ENCODE assay signal across 14 cellular contexts in genomic region chr5:32144637-32145207, GRCh38. TPM values are rescaled to one million over a fixed set of nuclear protein-coding genes. Genes with fewer than 3 reads are reported as not detected.
DNase-seq lines count a peak whose midpoint lies in the region; ATAC-seq and TF ChIP-seq lines count a peak whose summit lies in the region.
"Had no signal": no experiment of that assay in that cellular context is flagged by ENCODE, and none has a peak within 500 bp of the region (broad histone marks: within the 10 kb centered on the region; RNA-seq: fewer than 3 reads in every experiment).

No MANE protein-coding gene starts in this region.

- DNase-seq in SK-N-SH (peak; percentile 21), LHCN-M2 (ENCODE audit: low read depth) (peak; percentile 21), cardiac muscle cell (ENCODE audit: low read depth in 1 of 2, low spot score in 1 of 2) (no peak), trophoblast cell (peak in 1 of 2 donors; percentile 22), H4 (ENCODE audit: low spot score) (no peak)
- DNase-seq: MV-4-11; NCI-H2171 treated with DMSO at 0.1 percent for 48 hours; stimulated activated CD4-positive, alpha-beta T cell treated with anti-CD3 and anti-CD28 coated beads, Interleukin-4, amount 100 ng/mL, for 1 hour; upper lobe of right lung had no signal

- peaks cover 0 to 27% of the 10 kb centered on the region in 2 experiments for H3K36me3 ChIP-seq in SK-N-SH (replicated peaks in 1 of 2; ENCODE audit: control insufficient read depth in 1 of 2, insufficient read depth in 2 of 2, low read length in 1 of 2)
- H3K36me3 ChIP-seq in cardiac muscle cell = no peaks in the 10 kb centered on the region
- peaks cover 2 to 7% of the 10 kb centered on the region in 2 experiments for H3K36me3 ChIP-seq in trophoblast cell (ENCODE audit: control insufficient read depth in 1 of 2, insufficient read depth in 2 of 2, low read length in 2 of 2)
- H3K36me3 ChIP-seq: upper lobe of right lung had no signal

- H2BK12ac ChIP-seq in trophoblast cell (ENCODE audit: low read length) = no peak overlapping the region

- H3K9ac ChIP-seq in SK-N-SH = no peak overlapping the region
- no peak overlapping the region for H3K9ac ChIP-seq in trophoblast cell (ENCODE audit: low read length)

- H3K4me3 ChIP-seq in SK-N-SH (ENCODE audit: low read depth in 2 of 2, low read length in 1 of 2) (no peak overlapping the region), cardiac muscle cell (no peak overlapping the region), trophoblast cell (ENCODE audit: low read depth, low read length) (no peak overlapping the region)
- H3K4me3 ChIP-seq: GM12878, upper lobe of right lung had no signal

- no peak for TF ChIP-seq RAD21 in SK-N-SH (IDR thresholded peaks at IDR 0.05; ENCODE audit: low read length)

- H3K79me2 ChIP-seq in SK-N-SH (ENCODE audit: insufficient read depth) (peaks cover 82% of the 10 kb centered on the region), trophoblast cell (ENCODE audit: control insufficient read depth, insufficient read depth, low read length, poor library complexity) (peaks cover 11% of the 10 kb centered on the region)

- H4K12ac ChIP-seq in trophoblast cell (ENCODE audit: low read depth, low read length) = no peak overlapping the region

- H3K18ac ChIP-seq in trophoblast cell (ENCODE audit: low read length) = no peak overlapping the region

- H3K23ac ChIP-seq in trophoblast cell (ENCODE audit: low read length) = peak overlapping the region; percentile 41

- peak overlapping the region; percentile 26 for H3K4ac ChIP-seq in trophoblast cell (ENCODE audit: low read depth, low read length)

- no peaks in the 10 kb centered on the region for H3K9me2 ChIP-seq in SK-N-SH

- H3K27me3 ChIP-seq in SK-N-SH (ENCODE audit: insufficient read depth) = no peaks in the 10 kb centered on the region
- no peaks in the 10 kb centered on the region for H3K27me3 ChIP-seq in cardiac muscle cell
- H3K27me3 ChIP-seq in trophoblast cell (ENCODE audit: insufficient read depth, low read length) = no peaks in the 10 kb centered on the region
- H3K27me3 ChIP-seq: upper lobe of right lung had no signal

- ATAC-seq in SK-N-SH treated with all-trans-retinoic acid at 6 μM for 48 hours = no peak
- ATAC-seq in GM18861 (IDR thresholded peaks at IDR 0.05; ENCODE audit: unreplicated experiment) = no peak
- ATAC-seq in HG02678 (IDR thresholded peaks at IDR 0.05; ENCODE audit: unreplicated experiment) = no peak
- ATAC-seq: GM12878, upper lobe of right lung had no signal

- H3K4me1 ChIP-seq in SK-N-SH (ENCODE audit: control insufficient read depth in 1 of 2, insufficient read depth in 2 of 2, low read depth in 1 of 2, low read length in 1 of 2) = peaks cover 13 to 21% of the 10 kb centered on the region in 2 experiments; a peak in 3 of 4 replicates
- peaks cover 36% of the 10 kb centered on the region for H3K4me1 ChIP-seq in cardiac muscle cell (ENCODE audit: low read depth)
- no peaks in the 10 kb centered on the region for H3K4me1 ChIP-seq in trophoblast cell (ENCODE audit: control insufficient read depth in 1 of 2, insufficient read depth in 2 of 2, low read length in 2 of 2)

- POLR2A ChIA-PET in SK-N-SH (lab: Yijun Ruan, JAX) = no interaction called here

- no peak overlapping the region for H3K14ac ChIP-seq in trophoblast cell (ENCODE audit: low read length)

- TF ChIP-seq CTCF in SK-N-SH (IDR thresholded peaks at IDR 0.05) (no peak), cardiac muscle cell (IDR thresholded peaks at IDR 0.05; ENCODE audit: low read depth, low read length) (no peak)

- H3K4me2 ChIP-seq in SK-N-SH (no peak overlapping the region), trophoblast cell (ENCODE audit: low read length) (no peak overlapping the region)

- TF ChIP-seq EP300 in SK-N-SH (IDR thresholded peaks at IDR 0.05; ENCODE audit: borderline replicate concordance in 1 of 2, low read depth in 1 of 2, low read length in 1 of 2) = no peak

- H3K79me1 ChIP-seq in trophoblast cell (ENCODE audit: low read length) = no peaks in the 10 kb centered on the region

- H4K91ac ChIP-seq in trophoblast cell (ENCODE audit: low read depth, low read length) = no peak overlapping the region

- CTCF ChIA-PET in SK-N-SH (lab: Yijun Ruan, JAX) = interaction anchor here (1.6 kb wide), 1 partner anchor 12 kb away, joined by 5 read pairs; no protein-coding TSS in a partner anchor

- 97% methylated on average over 3 of the region's 3 CpGs for WGBS in SK-N-SH (ENCODE audit: low lambda C conversion rate)
- no CpG with 5 or more reads among the region's 3 CpGs for WGBS in trophoblast cell (ENCODE audit: extremely low coverage, insufficient coverage, insufficient read length)

- H4K8ac ChIP-seq in trophoblast cell (ENCODE audit: low read depth, low read length) = no peak overlapping the region

- peaks cover 69% of the 10 kb centered on the region for H4K20me1 ChIP-seq in SK-N-SH (ENCODE audit: insufficient read depth)

- H2BK120ac ChIP-seq in trophoblast cell (ENCODE audit: insufficient read depth, low read length, poor library complexity) = no peak overlapping the region

- H3K9me3 ChIP-seq in SK-N-SH = no peaks in the 10 kb centered on the region
- H3K9me3 ChIP-seq in cardiac muscle cell (ENCODE audit: low read depth) = no peaks in the 10 kb centered on the region
- H3K9me3 ChIP-seq in trophoblast cell (ENCODE audit: insufficient read depth, low read depth, low read length) = no peaks in the 10 kb centered on the region
- H3K9me3 ChIP-seq: upper lobe of right lung had no signal

- no peak overlapping the region for H2BK5ac ChIP-seq in trophoblast cell (ENCODE audit: low read depth, low read length, poor library complexity)

- H2AFZ ChIP-seq in SK-N-SH (ENCODE audit: low read depth) (no peak overlapping the region), trophoblast cell (ENCODE audit: insufficient read depth, low read length, poor library complexity) (no peak overlapping the region)

- no peak overlapping the region for H2AK5ac ChIP-seq in trophoblast cell (ENCODE audit: low read length)

- H3K27ac ChIP-seq in SK-N-SH (ENCODE audit: low read depth in 2 of 2, low read length in 1 of 2) (no peak overlapping the region; a peak in 1 of 4 replicates), cardiac muscle cell (peak overlapping the region; percentile 25), trophoblast cell (ENCODE audit: low read depth, low read length) (no peak overlapping the region)
- H3K27ac ChIP-seq: epithelial cell of prostate, upper lobe of right lung had no signal

- H3F3A ChIP-seq in SK-N-SH (replicated peaks; ENCODE audit: insufficient read depth) = no peaks in the 10 kb centered on the region

TF ChIP-seq in SK-N-SH, 30 proteins besides CTCF, POLR2A, EP300 and RAD21 (continues in another document):
- no peak for TF ChIP-seq IRF3 (IDR thresholded peaks at IDR 0.05; ENCODE audit: low read depth, low read length)
- TF ChIP-seq NFIC (IDR thresholded peaks at IDR 0.05; ENCODE audit: borderline replicate concordance) = no peak
- TF ChIP-seq FOXJ3 (CRISPR knock-in tag; IDR thresholded peaks at IDR 0.05) = no peak
- TF ChIP-seq PBX3 (IDR thresholded peaks at IDR 0.05) = no peak

TF ChIP-seq in SK-N-SH treated with all-trans-retinoic acid at 6 μM for 48 hours, 23 proteins besides CTCF, POLR2A, EP300 and RAD21:
- TF ChIP-seq ZNF70 (CRISPR knock-in tag; IDR thresholded peaks at IDR 0.05) (no peak), ZNF8 (CRISPR knock-in tag; IDR thresholded peaks at IDR 0.05) (no peak), TOX (CRISPR knock-in tag; IDR thresholded peaks at IDR 0.05; ENCODE audit: borderline replicate concordance) (no peak), ZFP30 (CRISPR knock-in tag; IDR thresholded peaks at IDR 0.05) (no peak)

RNA-seq across cellular contexts. Expression of gene GOLPH3, which starts 29.4 kb away (rescaled TPM):
- polyA plus RNA-seq in SK-N-SH (2012; rRNA removed) (25.5 and 30.7 TPM in 2 replicates), cardiac muscle cell (68.1 and 75.1 TPM in 2 replicates)
- polyA plus RNA-seq in SK-N-SH (2012; cell fraction: cytosol; rRNA removed) = 38.4 and 38.5 TPM in 2 replicates
- 13.7 and 19.2 TPM in 2 replicates for polyA plus RNA-seq in SK-N-SH (2012; cell fraction: nucleus; rRNA removed)
- total RNA-seq in LHCN-M2 (2014; rRNA removed) (58.0 and 65.3 TPM in 2 replicates), cardiac muscle cell (79.6 and 105 TPM in 2 replicates)
- 32.4 TPM for polyA plus RNA-seq in LHCN-M2 (2012)
- polyA plus RNA-seq in trophoblast cell (2013) = 87.4 and 93.1 TPM in 2 replicates
- 41.1 and 52.2 TPM in 2 replicates for total RNA-seq in H4 (2014; rRNA removed; shearing (Covaris generic))

Comparison
In these comparisons a context has a peak if more than half of its experiments do, and no peak if none do; other contexts are left out.
1. DNase-seq: peak in SK-N-SH (single experiment) and LHCN-M2 (single experiment); none in cardiac muscle cell (0 of 2) and H4 (single experiment).